In genomic region chrX:71622347-71623104, GRCh38 we compare ENCODE assay signal across 8 cellular contexts. TPM values are rescaled to one million over a fixed set of nuclear protein-coding genes. Genes with fewer than 3 reads are reported as not detected.
A peak's percentile ranks its signal among the peaks of the same experiment; 100 is the strongest.
DNase-seq lines count a peak whose midpoint lies in the region; ATAC-seq, FAIRE-seq and TF ChIP-seq lines count a peak whose summit lies in the region.

No MANE protein-coding gene starts in this region.

- DNase-seq in Calu3 (peak; percentile 45), IMR-90 (peak; percentile 57), WTC11 (ENCODE audit: low spot score) (peak; percentile 47), T47D (ENCODE audit: low read depth in 1 of 2, low spot score in 1 of 2) (peak; percentile 42 to 68), islet precursor cell (peak; percentile 87), D721Med (ENCODE audit: insufficient read length, low spot score) (no peak)
- peak; percentile 29 for DNase-seq in stimulated activated CD4-positive, alpha-beta T cell treated with anti-CD3 and anti-CD28 coated beads, Interleukin-2, amount 100 ng/mL, for 4 hours (ENCODE audit: low read depth)

- no peak overlapping the region for H3K56ac ChIP-seq in IMR-90 (ENCODE audit: extremely low read depth, insufficient read depth, low read length)

- peak; percentile 65 for ATAC-seq in GM21381 (IDR thresholded peaks at IDR 0.05; ENCODE audit: unreplicated experiment)
- ATAC-seq in IMR-90 (ENCODE audit: low read depth) = peak; percentile 84
- peak; percentile 95 for ATAC-seq in WTC11

- no peak overlapping the region for H3K9ac ChIP-seq in IMR-90 (ENCODE audit: low read depth, low read length)

- peaks cover 3% of the 10 kb centered on the region; the same call in 1 of the 2 replicates for H3K27me3 ChIP-seq in IMR-90 (ENCODE audit: control insufficient read depth, insufficient read depth, low read length)

- H3K9me1 ChIP-seq in IMR-90 (ENCODE audit: insufficient read depth, low read length) = no peaks in the 10 kb centered on the region

- H4K5ac ChIP-seq in IMR-90 (ENCODE audit: low read depth, low read length) = no peak overlapping the region

- H2AFZ ChIP-seq in IMR-90 (replicated peaks; ENCODE audit: low read length, poor library complexity) = peak overlapping the region; percentile 52

- no peak for FAIRE-seq in D721Med (lab: Jason Lieb, UNC)

- H3K27ac Mint-ChIP-seq in Calu3 (ENCODE audit: unreplicated experiment) = no peak overlapping the region
- no peak overlapping the region for H3K27ac Mint-ChIP-seq in WTC11

- no peak overlapping the region for H3K4me2 ChIP-seq in IMR-90 (ENCODE audit: low read depth, low read length)

- peaks cover 6% of the 10 kb centered on the region for H3K36me3 Mint-ChIP-seq in Calu3 (ENCODE audit: insufficient read depth, unreplicated experiment)
- no peaks in the 10 kb centered on the region; the same call in 1 of the 2 replicates for H3K36me3 Mint-ChIP-seq in WTC11

- no peak overlapping the region for H2AK5ac ChIP-seq in IMR-90 (ENCODE audit: low read depth, low read length)

- no peaks in the 10 kb centered on the region for H4K20me1 ChIP-seq in IMR-90 (ENCODE audit: insufficient read depth, low read length)

- H3K4me1 ChIP-seq in IMR-90 (ENCODE audit: control insufficient read depth, insufficient read depth, low read length) = no peaks in the 10 kb centered on the region; the same call in 1 of the 2 replicates

- no peak overlapping the region for H2BK5ac ChIP-seq in IMR-90 (ENCODE audit: low read depth, low read length, poor library complexity, severe bottlenecking)

- TF ChIP-seq CTCF in Calu3 (IDR thresholded peaks at IDR 0.05; ENCODE audit: unreplicated experiment) (no peak), IMR-90 (conservative IDR thresholded peaks at IDR 0.05; ENCODE audit: low read depth, low read length) (no peak), WTC11 (IDR thresholded peaks at IDR 0.05) (no peak), D721Med (IDR thresholded peaks at IDR 0.05; ENCODE audit: insufficient read depth, missing control alignments) (no peak)

- no peaks in the 10 kb centered on the region for H3K79me1 ChIP-seq in IMR-90 (ENCODE audit: low read depth in 1 of 2, low read length in 2 of 2)

- H3K27ac ChIP-seq in IMR-90 (ENCODE audit: insufficient read depth, low read length) = no peak overlapping the region

- no peak overlapping the region for H4K91ac ChIP-seq in IMR-90 (ENCODE audit: insufficient read depth, low read depth, low read length)

- H2AK9ac ChIP-seq in IMR-90 (replicated peaks; ENCODE audit: low read depth, low read length, poor library complexity) = no peak overlapping the region

- no TSS peak for BruUV-seq in Calu3 (replicated peaks; lab: Mats Ljungman, UMichigan)
- BruUV-seq in IMR-90 (replicated peaks; lab: Mats Ljungman, UMichigan) = no TSS peak

- no peak overlapping the region for H3K14ac ChIP-seq in IMR-90 (replicated peaks; ENCODE audit: low read depth, low read length)

- TF ChIP-seq RAD21 in IMR-90 (IDR thresholded peaks at IDR 0.05; ENCODE audit: low read length) = no peak

- H3K27me3 Mint-ChIP-seq in Calu3 (ENCODE audit: unreplicated experiment) (no peaks in the 10 kb centered on the region), WTC11 (ENCODE audit: low read depth) (no peaks in the 10 kb centered on the region)

- dilution Hi-C loops in IMR-90 (cut with HindIII; ENCODE audit: low sequenced_read_pairs, unreplicated experiment) = no loop called here

- H3K4me1 Mint-ChIP-seq in Calu3 (ENCODE audit: low read depth, unreplicated experiment) (peaks cover 1% of the 10 kb centered on the region), WTC11 (no peaks in the 10 kb centered on the region; the same call in 1 of the 2 replicates)

- H3K23ac ChIP-seq in IMR-90 (ENCODE audit: low read depth, low read length) = no peak overlapping the region

- no peak overlapping the region for H4K8ac ChIP-seq in IMR-90 (ENCODE audit: low read depth in 2 of 2, low read length in 2 of 2)

- CTCF ChIA-PET in Calu3 (lab: Charles Lee) = interaction anchor here (0.5 to 1.1 kb wide), 2 partner anchors 30 to 114 kb away, joined by 3 to 5 read pairs; no protein-coding TSS in a partner anchor
- CTCF ChIA-PET in IMR-90 (lab: Yijun Ruan, JAX) = no interaction called here
- CTCF ChIA-PET in WTC11 (lab: Charles Lee) = interaction anchor here (0.6 to 1.8 kb wide), 7 partner anchors 27 to 256 kb away, joined by 3 to 10 read pairs (median 4); partner anchors contain the start of gene TAF1

- H3K9me3 Mint-ChIP-seq in Calu3 (ENCODE audit: low read depth, unreplicated experiment) = no peaks in the 10 kb centered on the region
- H3K9me3 Mint-ChIP-seq in WTC11 = no peaks in the 10 kb centered on the region

- no peaks in the 10 kb centered on the region; the same call in 1 of the 2 replicates for H3K9me3 ChIP-seq in IMR-90 (ENCODE audit: control insufficient read depth, insufficient read depth, low read length)

- H3K4me3 Mint-ChIP-seq in Calu3 (ENCODE audit: low read depth, unreplicated experiment) (no peak overlapping the region), WTC11 (no peak overlapping the region)

- no peak overlapping the region for H2BK120ac ChIP-seq in IMR-90 (ENCODE audit: low read depth, low read length)

- H3K36me3 ChIP-seq in IMR-90 (ENCODE audit: control insufficient read depth, insufficient read depth, low read length) = no peaks in the 10 kb centered on the region

- no peak overlapping the region for H3K4me3 ChIP-seq in IMR-90 (ENCODE audit: insufficient read depth, low read depth, low read length)

- H2BK15ac ChIP-seq in IMR-90 (ENCODE audit: low read depth, low read length) = no peak overlapping the region

- in situ Hi-C loops in IMR-90 (cut with MboI; ENCODE audit: low sequenced_read_pairs) = no loop called here
- in situ Hi-C loops in T47D (cut with HindIII; ENCODE audit: low pct_unique_long_range_greater_than_20kb, low sequenced_read_pairs) = no loop called here

- H3K18ac ChIP-seq in IMR-90 (ENCODE audit: low read depth, low read length) = no peak overlapping the region

- H3K4ac ChIP-seq in IMR-90 (ENCODE audit: low read depth, low read length) = no peak overlapping the region

- H2BK20ac ChIP-seq in IMR-90 (ENCODE audit: low read depth, low read length) = no peak overlapping the region

- no peak for TF ChIP-seq POLR2A in IMR-90 (IDR thresholded peaks at IDR 0.05; ENCODE audit: low read depth, low read length)

- 65% methylated on average over 4 of the region's 15 CpGs; no CpG with 5 or more reads in 1 of the 2 experiments for WGBS in IMR-90 (ENCODE audit: extremely low coverage in 2 of 2, insufficient read length in 1 of 2), 2 experiments

- intact Hi-C loops in Calu3 (cut with micrococcal nuclease; ENCODE audit: unreplicated experiment) = no loop called here
- intact Hi-C loops in IMR-90 (cut with micrococcal nuclease) = no loop called here

- POLR2A ChIA-PET in IMR-90 (lab: Charles Lee; ENCODE audit: unreplicated experiment) = no interaction called here
- POLR2A ChIA-PET in WTC11 (lab: Charles Lee) = no interaction called here

TF ChIP-seq in IMR-90, 13 proteins besides CTCF, POLR2A, EP300 and RAD21 (continues in another document):
- TF ChIP-seq CEBPB (IDR thresholded peaks at IDR 0.05; ENCODE audit: low read depth, low read length) (no peak), RCOR1 (IDR thresholded peaks at IDR 0.05; ENCODE audit: insufficient replicate concordance, low read length) (no peak), RFX5 (IDR thresholded peaks at IDR 0.05; ENCODE audit: low read depth, low read length) (no peak), MAFK (IDR thresholded peaks at IDR 0.05; ENCODE audit: low read depth, low read length) (no peak), MAZ (IDR thresholded peaks at IDR 0.05; ENCODE audit: borderline replicate concordance, low read depth, low read length) (no peak)
- TF ChIP-seq, protein P1, sequence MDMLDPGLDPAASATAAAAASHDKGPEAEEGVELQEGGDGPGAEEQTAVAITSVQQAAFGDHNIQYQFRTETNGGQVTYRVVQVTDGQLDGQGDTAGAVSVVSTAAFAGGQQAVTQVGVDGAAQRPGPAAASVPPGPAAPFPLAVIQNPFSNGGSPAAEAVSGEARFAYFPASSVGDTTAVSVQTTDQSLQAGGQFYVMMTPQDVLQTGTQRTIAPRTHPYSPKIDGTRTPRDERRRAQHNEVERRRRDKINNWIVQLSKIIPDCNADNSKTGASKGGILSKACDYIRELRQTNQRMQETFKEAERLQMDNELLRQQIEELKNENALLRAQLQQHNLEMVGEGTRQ (IDR thresholded peaks at IDR 0.05; ENCODE audit: low read depth, low read length) = no peak

RNA-seq across cellular contexts. Expression of gene CXCR3, which starts 4.2 kb away (rescaled TPM):
- total RNA-seq in Calu3 (2022) (not detected in 2 replicates), IMR-90 (2012; rRNA removed) (not detected in 2 replicates), WTC11 (2021) (0.11 TPM in 1 of 3 replicates, not detected in the others)
- not detected in 2 replicates for polyA plus RNA-seq in IMR-90 (2012; rRNA removed)
- polyA plus RNA-seq in IMR-90 (2012; cell fraction: cytosol; rRNA removed) = not detected in 2 replicates
- polyA plus RNA-seq in IMR-90 (2012; cell fraction: nucleus; rRNA removed; ENCODE audit: low replicate concordance) = 0.03 TPM in 1 of 2 replicates, not detected in the other

RNA-seq across cellular contexts. Expression of gene GCNA, which starts 44.3 kb away (rescaled TPM):
- total RNA-seq in Calu3 (2022) (8.1 and 10.2 TPM in 2 replicates), IMR-90 (2012; rRNA removed) (0.83 and 0.90 TPM in 2 replicates), WTC11 (2021) (1.0 to 1.6 TPM (median 1.3 TPM) in 3 replicates)
- polyA plus RNA-seq in IMR-90 (2012; rRNA removed) = 0.75 and 1.3 TPM in 2 replicates
- polyA plus RNA-seq in IMR-90 (2012; cell fraction: cytosol; rRNA removed) = 0.25 and 0.29 TPM in 2 replicates
- polyA plus RNA-seq in IMR-90 (2012; cell fraction: nucleus; rRNA removed; ENCODE audit: low replicate concordance) = 2.3 and 9.8 TPM in 2 replicates
